ENCODE assay signal across 23 cellular contexts in genomic region chr7:27211084-27211446, GRCh38. TPM values are rescaled to one million over a fixed set of nuclear protein-coding genes. Genes with fewer than 3 reads are reported as not detected.
"Had no signal": no experiment of that assay in that cellular context is flagged by ENCODE, and none has a peak within 500 bp of the region (broad histone marks: within the 10 kb centered on the region; RNA-seq: fewer than 3 reads in every experiment).

No MANE protein-coding gene starts in this region.

- H3K4me1 Mint-ChIP-seq: memory B cell, neural crest cell had no signal

- H3K9me3 ChIP-seq: tibial nerve had no signal

- H3K27ac ChIP-seq: brain microvascular endothelial cell, tibial nerve had no signal

- H3K27ac Mint-ChIP-seq: activated naive CD4-positive, alpha-beta T cell treated with anti-CD3 and anti-CD28 coated beads, Interleukin-2, amount 50 U/mL, for 72 hours; memory B cell; T-cell; T-helper 2 cell treated with Interferon-gamma antibody and Interleukin-4, amounts not matched to agents 5 μg/mL and 100 μg/mL, for 36 hours had no signal

- H3K4me3 Mint-ChIP-seq: neural crest cell had no signal

- DNase-seq: activated CD4-positive, alpha-beta T cell treated with anti-CD3 and anti-CD28 coated beads for 1 hour; activated T-cell treated with anti-CD3 and anti-CD28 coated beads, Interleukin-2, amount 50 U/mL, for 1 hour; effector memory CD8-positive, alpha-beta T cell; foreskin melanocyte; naive B cell; occipital lobe; stimulated activated CD4-positive, alpha-beta T cell treated with anti-CD3 and anti-CD28 coated beads, Interleukin-12 subunit alpha, Interleukin-12 subunit beta, amount 100 ng/mL, for 4 hours; stimulated activated CD4-positive, alpha-beta T cell treated with anti-CD3 and anti-CD28 coated beads, Interleukin-4, amount 100 ng/mL, for 4 hours; stimulated activated naive CD8-positive, alpha-beta T cell treated with anti-CD3 and anti-CD28 coated beads, Interleukin-15, Interleukin-2, amounts not matched to agents 100 U/mL and 50 U/mL, for 24 hours had no signal

- H3K9me3 Mint-ChIP-seq: activated naive CD4-positive, alpha-beta T cell treated with anti-CD3 and anti-CD28 coated beads, Interleukin-2, amount 50 U/mL, for 72 hours; effector memory CD8-positive, alpha-beta T cell; memory B cell; neural crest cell; T-cell; T-helper 2 cell treated with Interferon-gamma antibody and Interleukin-4, amounts not matched to agents 5 μg/mL and 100 μg/mL, for 36 hours had no signal

- H3K36me3 ChIP-seq: brain microvascular endothelial cell, tibial nerve had no signal

- H3K36me3 Mint-ChIP-seq: activated naive CD4-positive, alpha-beta T cell treated with anti-CD3 and anti-CD28 coated beads, Interleukin-2, amount 50 U/mL, for 72 hours; memory B cell; T-cell had no signal

- FAIRE-seq: endothelial cell of umbilical vein had no signal

RNA-seq across cellular contexts. Expression of gene HOXA13, which starts 11.2 kb away (rescaled TPM):
- total RNA-seq: activated naive CD4-positive, alpha-beta T cell treated with anti-CD3 and anti-CD28 coated beads, Interleukin-2, amount 50 U/mL, for 72 hours; aorta; dermis microvascular lymphatic vessel endothelial cell; esophagus mucosa; liver; neural crest cell; occipital lobe; T-cell had no signal
- polyA plus RNA-seq: endothelial cell of umbilical vein had no signal

RNA-seq across cellular contexts. Expression of gene HOXA11, which starts 26.0 kb away (rescaled TPM):
- total RNA-seq: activated naive CD4-positive, alpha-beta T cell treated with anti-CD3 and anti-CD28 coated beads, Interleukin-2, amount 50 U/mL, for 72 hours; esophagus mucosa; liver; mononuclear cell; neural crest cell; occipital lobe; T-cell had no signal
- polyA plus RNA-seq: liver had no signal

RNA-seq across cellular contexts. Expression of gene EVX1, which starts 31.5 kb away (rescaled TPM):
- total RNA-seq: activated naive CD4-positive, alpha-beta T cell treated with anti-CD3 and anti-CD28 coated beads, Interleukin-2, amount 50 U/mL, for 72 hours; aorta; dermis microvascular lymphatic vessel endothelial cell; endothelial cell of umbilical vein; esophagus mucosa; liver; mononuclear cell; occipital lobe; posterior vena cava; tibial nerve had no signal
- polyA plus RNA-seq: aorta, endothelial cell of umbilical vein, liver had no signal

RNA-seq across cellular contexts. Expression of gene HOXA10, which starts 36.9 kb away (rescaled TPM):
- total RNA-seq: activated naive CD4-positive, alpha-beta T cell treated with anti-CD3 and anti-CD28 coated beads, Interleukin-2, amount 50 U/mL, for 72 hours; occipital lobe had no signal

RNA-seq across cellular contexts. Expression of gene HOXA9, which starts 45.7 kb away (rescaled TPM):
- total RNA-seq: activated naive CD4-positive, alpha-beta T cell treated with anti-CD3 and anti-CD28 coated beads, Interleukin-2, amount 50 U/mL, for 72 hours; occipital lobe had no signal
